1 cellular context compared by ENCODE assay signal in the genomic region with DNA sequence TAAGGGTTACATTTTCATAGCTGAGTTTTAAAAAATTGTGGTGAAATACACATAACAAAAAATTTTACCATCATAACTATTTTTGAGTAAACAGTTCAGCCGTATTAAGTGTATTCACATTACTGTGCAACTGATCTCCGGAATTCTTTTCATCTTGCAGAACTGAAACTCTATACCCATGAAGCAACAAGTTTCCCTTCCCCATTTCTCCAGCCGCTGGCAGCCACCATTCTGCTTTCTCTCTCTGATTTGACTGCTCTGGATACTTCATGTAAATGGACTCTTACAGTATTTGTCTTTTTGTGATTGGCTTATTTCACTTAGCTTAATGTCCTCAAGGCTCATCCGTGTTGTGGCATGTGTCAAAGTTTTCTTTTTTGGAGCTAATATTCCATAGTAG.
TF ChIP-seq lines count a peak whose summit lies in the region.

No MANE protein-coding gene starts in this region.

TF ChIP-seq in HepG2, 621 proteins besides CTCF, POLR2A, EP300 and RAD21 (continued from another document):
- TF ChIP-seq ZFY (CRISPR knock-in tag; IDR thresholded peaks at IDR 0.05) (no peak), ZHX1 (CRISPR knock-in tag; IDR thresholded peaks at IDR 0.05; ENCODE audit: low read depth) (no peak), THAP11 (CRISPR knock-in tag; IDR thresholded peaks at IDR 0.05) (no peak), ZNF230 (CRISPR knock-in tag; IDR thresholded peaks at IDR 0.05) (no peak), TFAP4 (IDR thresholded peaks at IDR 0.05; ENCODE audit: borderline replicate concordance, low read depth) (no peak), NRL (CRISPR knock-in tag; IDR thresholded peaks at IDR 0.05; ENCODE audit: borderline replicate concordance) (no peak), ZBTB38 (CRISPR knock-in tag; IDR thresholded peaks at IDR 0.05) (no peak)
- TF ChIP-seq, protein P1, sequence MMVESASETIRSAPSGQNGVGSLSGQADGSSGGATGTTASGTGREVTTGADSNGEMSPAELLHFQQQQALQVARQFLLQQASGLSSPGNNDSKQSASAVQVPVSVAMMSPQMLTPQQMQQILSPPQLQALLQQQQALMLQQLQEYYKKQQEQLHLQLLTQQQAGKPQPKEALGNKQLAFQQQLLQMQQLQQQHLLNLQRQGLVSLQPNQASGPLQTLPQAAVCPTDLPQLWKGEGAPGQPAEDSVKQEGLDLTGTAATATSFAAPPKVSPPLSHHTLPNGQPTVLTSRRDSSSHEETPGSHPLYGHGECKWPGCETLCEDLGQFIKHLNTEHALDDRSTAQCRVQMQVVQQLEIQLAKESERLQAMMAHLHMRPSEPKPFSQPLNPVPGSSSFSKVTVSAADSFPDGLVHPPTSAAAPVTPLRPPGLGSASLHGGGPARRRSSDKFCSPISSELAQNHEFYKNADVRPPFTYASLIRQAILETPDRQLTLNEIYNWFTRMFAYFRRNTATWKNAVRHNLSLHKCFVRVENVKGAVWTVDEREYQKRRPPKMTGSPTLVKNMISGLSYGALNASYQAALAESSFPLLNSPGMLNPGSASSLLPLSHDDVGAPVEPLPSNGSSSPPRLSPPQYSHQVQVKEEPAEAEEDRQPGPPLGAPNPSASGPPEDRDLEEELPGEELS (CRISPR knock-in tag; IDR thresholded peaks at IDR 0.05) = no peak
- TF ChIP-seq, protein P2, sequence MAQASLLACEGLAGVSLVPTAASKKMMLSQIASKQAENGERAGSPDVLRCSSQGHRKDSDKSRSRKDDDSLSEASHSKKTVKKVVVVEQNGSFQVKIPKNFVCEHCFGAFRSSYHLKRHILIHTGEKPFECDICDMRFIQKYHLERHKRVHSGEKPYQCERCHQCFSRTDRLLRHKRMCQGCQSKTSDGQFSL (CRISPR knock-in tag; IDR thresholded peaks at IDR 0.05) = no peak
- TF ChIP-seq, protein P3, sequence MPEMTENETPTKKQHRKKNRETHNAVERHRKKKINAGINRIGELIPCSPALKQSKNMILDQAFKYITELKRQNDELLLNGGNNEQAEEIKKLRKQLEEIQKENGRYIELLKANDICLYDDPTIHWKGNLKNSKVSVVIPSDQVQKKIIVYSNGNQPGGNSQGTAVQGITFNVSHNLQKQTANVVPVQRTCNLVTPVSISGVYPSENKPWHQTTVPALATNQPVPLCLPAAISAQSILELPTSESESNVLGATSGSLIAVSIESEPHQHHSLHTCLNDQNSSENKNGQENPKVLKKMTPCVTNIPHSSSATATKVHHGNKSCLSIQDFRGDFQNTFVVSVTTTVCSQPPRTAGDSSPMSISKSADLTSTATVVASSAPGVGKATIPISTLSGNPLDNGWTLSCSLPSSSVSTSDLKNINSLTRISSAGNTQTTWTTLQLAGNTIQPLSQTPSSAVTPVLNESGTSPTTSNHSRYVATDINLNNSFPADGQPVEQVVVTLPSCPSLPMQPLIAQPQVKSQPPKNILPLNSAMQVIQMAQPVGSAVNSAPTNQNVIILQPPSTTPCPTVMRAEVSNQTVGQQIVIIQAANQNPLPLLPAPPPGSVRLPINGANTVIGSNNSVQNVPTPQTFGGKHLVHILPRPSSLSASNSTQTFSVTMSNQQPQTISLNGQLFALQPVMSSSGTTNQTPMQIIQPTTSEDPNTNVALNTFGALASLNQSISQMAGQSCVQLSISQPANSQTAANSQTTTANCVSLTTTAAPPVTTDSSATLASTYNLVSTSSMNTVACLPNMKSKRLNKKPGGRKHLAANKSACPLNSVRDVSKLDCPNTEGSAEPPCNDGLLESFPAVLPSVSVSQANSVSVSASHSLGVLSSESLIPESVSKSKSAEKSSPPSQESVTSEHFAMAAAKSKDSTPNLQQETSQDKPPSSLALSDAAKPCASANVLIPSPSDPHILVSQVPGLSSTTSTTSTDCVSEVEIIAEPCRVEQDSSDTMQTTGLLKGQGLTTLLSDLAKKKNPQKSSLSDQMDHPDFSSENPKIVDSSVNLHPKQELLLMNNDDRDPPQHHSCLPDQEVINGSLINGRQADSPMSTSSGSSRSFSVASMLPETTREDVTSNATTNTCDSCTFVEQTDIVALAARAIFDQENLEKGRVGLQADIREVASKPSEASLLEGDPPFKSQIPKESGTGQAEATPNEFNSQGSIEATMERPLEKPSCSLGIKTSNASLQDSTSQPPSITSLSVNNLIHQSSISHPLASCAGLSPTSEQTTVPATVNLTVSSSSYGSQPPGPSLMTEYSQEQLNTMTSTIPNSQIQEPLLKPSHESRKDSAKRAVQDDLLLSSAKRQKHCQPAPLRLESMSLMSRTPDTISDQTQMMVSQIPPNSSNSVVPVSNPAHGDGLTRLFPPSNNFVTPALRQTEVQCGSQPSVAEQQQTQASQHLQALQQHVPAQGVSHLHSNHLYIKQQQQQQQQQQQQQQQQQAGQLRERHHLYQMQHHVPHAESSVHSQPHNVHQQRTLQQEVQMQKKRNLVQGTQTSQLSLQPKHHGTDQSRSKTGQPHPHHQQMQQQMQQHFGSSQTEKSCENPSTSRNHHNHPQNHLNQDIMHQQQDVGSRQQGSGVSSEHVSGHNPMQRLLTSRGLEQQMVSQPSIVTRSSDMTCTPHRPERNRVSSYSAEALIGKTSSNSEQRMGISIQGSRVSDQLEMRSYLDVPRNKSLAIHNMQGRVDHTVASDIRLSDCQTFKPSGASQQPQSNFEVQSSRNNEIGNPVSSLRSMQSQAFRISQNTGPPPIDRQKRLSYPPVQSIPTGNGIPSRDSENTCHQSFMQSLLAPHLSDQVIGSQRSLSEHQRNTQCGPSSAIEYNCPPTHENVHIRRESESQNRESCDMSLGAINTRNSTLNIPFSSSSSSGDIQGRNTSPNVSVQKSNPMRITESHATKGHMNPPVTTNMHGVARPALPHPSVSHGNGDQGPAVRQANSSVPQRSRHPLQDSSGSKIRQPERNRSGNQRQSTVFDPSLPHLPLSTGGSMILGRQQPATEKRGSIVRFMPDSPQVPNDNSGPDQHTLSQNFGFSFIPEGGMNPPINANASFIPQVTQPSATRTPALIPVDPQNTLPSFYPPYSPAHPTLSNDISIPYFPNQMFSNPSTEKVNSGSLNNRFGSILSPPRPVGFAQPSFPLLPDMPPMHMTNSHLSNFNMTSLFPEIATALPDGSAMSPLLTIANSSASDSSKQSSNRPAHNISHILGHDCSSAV (CRISPR knock-in tag; IDR thresholded peaks at IDR 0.05; ENCODE audit: borderline replicate concordance) = no peak
